Comparison of ENCODE assay signal across 9 cellular contexts in genomic region chr4:183602444-183603102, GRCh38. TPM values are rescaled to one million over a fixed set of nuclear protein-coding genes. Genes with fewer than 3 reads are reported as not detected.
DNase-seq lines count a peak whose midpoint lies in the region; ATAC-seq, FAIRE-seq and TF ChIP-seq lines count a peak whose summit lies in the region.
"Had no signal": no experiment of that assay in that cellular context is flagged by ENCODE, and none has a peak within 500 bp of the region (broad histone marks: within the 10 kb centered on the region; RNA-seq: fewer than 3 reads in every experiment).

No MANE protein-coding gene starts in this region.

- FAIRE-seq in TTC549 (lab: Jason Lieb, UNC): peak; percentile 56

- TF ChIP-seq POLR2A in transverse colon (IDR thresholded peaks at IDR 0.05): no peak

- H3K9me3 ChIP-seq in cardiac muscle cell (ENCODE audit: low read depth) (no peaks in the 10 kb centered on the region), transverse colon (no peaks in the 10 kb centered on the region)

- no peak for ATAC-seq in GM21528 (IDR thresholded peaks at IDR 0.05; ENCODE audit: low FRiP score, unreplicated experiment)

- WGBS in transverse colon (ENCODE audit: low coverage in 1 of 2), 2 donors: 37 to 64% methylated on average over 3 to 6 of the region's 6 CpGs

- no peaks in the 10 kb centered on the region for H3K4me1 ChIP-seq in cardiac muscle cell (ENCODE audit: low read depth)
- no peaks in the 10 kb centered on the region for H3K4me1 ChIP-seq in transverse colon

- no peak overlapping the region for H3K4me3 ChIP-seq in cardiac muscle cell
- no peak overlapping the region for H3K4me3 ChIP-seq in transverse colon

- no peak for TF ChIP-seq EP300 in transverse colon (IDR thresholded peaks at IDR 0.05; ENCODE audit: low read depth)

- DNase-seq in cardiac muscle cell (ENCODE audit: low read depth in 1 of 2, low spot score in 1 of 2) (peak in 1 of 2 donors; percentile 37), cardiac septum (ENCODE audit: low spot score) (no peak), inferior parietal cortex (ENCODE audit: extremely low spot score) (peak; percentile 25), transverse colon (no peak), NCI-H1105 treated with DMSO at 0.1 percent for 48 hours (lab: John Stamatoyannopoulos, UW) (no peak), anterior cingulate cortex (lab: John Stamatoyannopoulos, UW) (no peak)
- DNase-seq: MV-4-11 had no signal

- H3K27ac ChIP-seq in cardiac muscle cell (no peak overlapping the region), transverse colon (no peak overlapping the region)

- peak; percentile 42 for TF ChIP-seq CTCF in cardiac muscle cell (IDR thresholded peaks at IDR 0.05; ENCODE audit: low read depth, low read length)
- TF ChIP-seq CTCF in transverse colon (IDR thresholded peaks at IDR 0.05): peak in 4 of 5 experiments; percentile 20 to 31 (median 25)

- intact Hi-C loops in cardiac septum (cut with DNase I): loop anchor here (1.0 kb wide), 1 partner anchor 130 kb away; no protein-coding TSS in a partner anchor
- intact Hi-C loops in transverse colon (cut with DNase I; ENCODE audit: low total_unique reads): loop anchor here (10.0 kb wide), 1 partner anchor 128 kb away; no protein-coding TSS in a partner anchor

- H3K27me3 ChIP-seq in cardiac muscle cell: no peaks in the 10 kb centered on the region
- peaks cover 12% of the 10 kb centered on the region for H3K27me3 ChIP-seq in transverse colon

- H3K36me3 ChIP-seq in cardiac muscle cell: no peaks in the 10 kb centered on the region
- H3K36me3 ChIP-seq in transverse colon: no peaks in the 10 kb centered on the region

- in situ Hi-C loops in transverse colon (cut with MboI; ENCODE audit: low pct_ligation_motif_present in 1 of 4, low pct_unique_long_range_greater_than_20kb in 1 of 4, low sequenced_read_pairs in 3 of 4): loop anchor here in 2 of 4 donors (10.0 kb wide), 1 partner anchor 128 kb away; no protein-coding TSS in a partner anchor

RNA-seq across cellular contexts. Expression of gene RWDD4, which starts 56.4 kb away (rescaled TPM):
- total RNA-seq in cardiac muscle cell (21.5 and 33.3 TPM in 2 replicates), cardiac septum (17.5 TPM), transverse colon (10 to 100 TPM in 2 of 4 donors, 1 to 10 TPM in 2; 4.1 to 16.9 (median 11.6) TPM)
- 40.0 and 43.5 TPM in 2 replicates for polyA plus RNA-seq in cardiac muscle cell

RNA-seq across cellular contexts. Expression of gene TRAPPC11, which starts 56.5 kb away (rescaled TPM):
- total RNA-seq in cardiac muscle cell: 23.5 and 45.7 TPM in 2 replicates
- polyA plus RNA-seq in cardiac muscle cell: 15.8 and 22.0 TPM in 2 replicates
- total RNA-seq in cardiac septum: 21.3 TPM
- 10 to 100 TPM; 47.8 to 61.1 (median 52.1) TPM for total RNA-seq in transverse colon
